Comparison of ENCODE assay signal across 8 cellular contexts in the genomic region with DNA sequence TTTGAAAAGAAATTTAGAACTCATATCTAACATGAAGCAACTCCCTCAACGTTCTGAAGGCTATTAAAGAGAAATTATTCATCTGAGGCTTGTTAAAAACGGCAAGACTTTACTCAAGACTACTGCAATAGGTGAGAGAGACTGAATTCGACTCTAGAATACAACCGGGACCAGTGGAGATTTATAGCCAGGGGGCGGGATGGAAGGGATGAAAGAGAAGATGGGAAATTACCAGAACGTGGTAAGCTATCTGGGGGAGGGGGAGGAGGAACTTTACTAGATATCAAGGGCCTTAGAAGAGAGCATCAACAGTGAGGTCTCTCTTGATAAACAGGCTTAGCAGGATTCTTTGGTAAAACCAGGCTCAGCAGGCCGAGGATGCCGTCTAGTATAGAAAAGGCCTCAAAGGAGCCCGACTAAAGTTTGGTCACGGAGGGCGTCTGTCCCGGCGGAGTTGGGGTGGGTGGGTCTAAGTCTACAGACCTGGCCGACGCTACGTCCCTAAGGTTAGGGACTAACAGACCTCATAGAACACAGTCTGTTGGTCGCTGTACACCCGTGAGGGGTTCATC. TPM values are rescaled to one million over a fixed set of nuclear protein-coding genes. Genes with fewer than 3 reads are reported as not detected.
DNase-seq lines count a peak whose midpoint lies in the region; ATAC-seq and TF ChIP-seq lines count a peak whose summit lies in the region.

No MANE protein-coding gene starts in this region.

- RAD21 ChIA-PET in HCT116 (lab: Charles Lee; ENCODE audit: low non-redundant PET in 1 of 2, low total read pairs in 2 of 2, uncharacterized antibody in 2 of 2, unreplicated experiment in 2 of 2): no interaction called here

- no peak overlapping the region for H2BK12ac ChIP-seq in neuronal stem cell (ENCODE audit: low read length)

- H3K9ac ChIP-seq in HCT116 (ENCODE audit: low read length): peak overlapping the region; percentile 91
- H3K9ac ChIP-seq in neuronal stem cell (ENCODE audit: low read depth, low read length, poor library complexity): peak overlapping the region; percentile 86

- DNase-seq in HCT116 (ENCODE audit: low read depth, low spot score) (no peak), NCI-H69 (lab: John Stamatoyannopoulos, UW) (peak; percentile 64), endothelial cell (ENCODE audit: low spot score) (no peak), neuronal stem cell (ENCODE audit: low spot score) (peak; percentile 11), NCI-H446 treated with DMSO at 0.1 percent for 48 hours (lab: John Stamatoyannopoulos, UW) (no peak), nucleus accumbens (lab: John Stamatoyannopoulos, UW) (no peak), DMS 273 treated with DMSO at 0.1 percent for 48 hours (lab: John Stamatoyannopoulos, UW) (no peak)

- peaks cover 0 to 13% of the 10 kb centered on the region in 2 experiments; a peak in 2 of 4 replicates for H3K4me1 ChIP-seq in HCT116 (ENCODE audit: control insufficient read depth in 1 of 2, insufficient read depth in 2 of 2, low read length in 2 of 2)
- no peaks in the 10 kb centered on the region for H3K4me1 ChIP-seq in neuronal stem cell (ENCODE audit: control insufficient read depth in 2 of 2, insufficient read depth in 1 of 2, low read depth in 1 of 2, low read length in 2 of 2)

- peaks cover 5% of the 10 kb centered on the region for H3K79me1 ChIP-seq in neuronal stem cell (ENCODE audit: low read depth, low read length)

- POLR2A ChIA-PET in HCT116 (lab: Charles Lee): no interaction called here

- ATAC-seq in GM18508 (IDR thresholded peaks at IDR 0.05; ENCODE audit: insufficient read depth, unreplicated experiment) (peak; percentile 36), HCT116 (peak; percentile 58)

- H2BK15ac ChIP-seq in neuronal stem cell (ENCODE audit: low read length): peak overlapping the region; percentile 38

- no peaks in the 10 kb centered on the region for H3K9me3 ChIP-seq in HCT116 (ENCODE audit: control insufficient read depth in 1 of 2, insufficient read depth in 1 of 2, low read depth in 1 of 2, low read length in 2 of 2)
- no peaks in the 10 kb centered on the region for H3K9me3 ChIP-seq in neuronal stem cell (replicated peaks in 1 of 2; ENCODE audit: control insufficient read depth in 2 of 2, insufficient read depth in 1 of 2, low read depth in 1 of 2, low read length in 2 of 2)

- H4K20me1 ChIP-seq in HCT116 (ENCODE audit: insufficient read depth): no peaks in the 10 kb centered on the region

- H3K36me3 Mint-ChIP-seq in endothelial cell (ENCODE audit: low read depth, unreplicated experiment): peaks cover 3% of the 10 kb centered on the region

- H4K8ac ChIP-seq in neuronal stem cell (ENCODE audit: low read depth, low read length): no peak overlapping the region

- TF ChIP-seq POLR2A in HCT116 (IDR thresholded peaks at IDR 0.05; ENCODE audit: borderline replicate concordance, extremely low read depth, insufficient read depth, insufficient read length): no peak

- peak overlapping the region; percentile 70 for H2BK5ac ChIP-seq in neuronal stem cell (ENCODE audit: low read length)

- H2AK5ac ChIP-seq in neuronal stem cell (ENCODE audit: low read depth, low read length): no peak overlapping the region

- H4K91ac ChIP-seq in neuronal stem cell (ENCODE audit: low read depth, low read length, poor library complexity): no peak overlapping the region

- H3K4me3 Mint-ChIP-seq in endothelial cell (ENCODE audit: unreplicated experiment): peak overlapping the region; percentile 94

- TF ChIP-seq CTCF in HCT116 (IDR thresholded peaks at IDR 0.05 in 2 of 3, conservative IDR thresholded peaks at IDR 0.05 in 1 of 3; ENCODE audit: borderline replicate concordance in 1 of 3, insufficient read depth in 1 of 3, low read depth in 2 of 3, low read length in 2 of 3) (no peak), endothelial cell (IDR thresholded peaks at IDR 0.05; ENCODE audit: unreplicated experiment) (no peak)

- CTCF ChIA-PET in HCT116 (lab: Charles Lee): no interaction called here

- H3K36me3 ChIP-seq in HCT116 (ENCODE audit: control insufficient read depth in 1 of 2, insufficient read depth in 2 of 2, low read length in 2 of 2): no peaks in the 10 kb centered on the region
- peaks cover 5 to 15% of the 10 kb centered on the region in 2 donors for H3K36me3 ChIP-seq in neuronal stem cell (replicated peaks in 1 of 2; ENCODE audit: control insufficient read depth in 2 of 2, insufficient read depth in 2 of 2, low read length in 2 of 2)

- H2BK120ac ChIP-seq in neuronal stem cell (ENCODE audit: low read depth, low read length): no peak overlapping the region

- peak overlapping the region; percentile 70 to 91 for H3K4me3 ChIP-seq in HCT116 (replicated peaks in 1 of 2; ENCODE audit: low read depth in 1 of 2, low read length in 2 of 2)
- H3K4me3 ChIP-seq in neuronal stem cell (ENCODE audit: low read length in 2 of 2): peak overlapping the region; percentile 84 to 88

- H2AFZ ChIP-seq in HCT116 (ENCODE audit: low read depth, low read length, poor library complexity, severe bottlenecking) (peak overlapping the region; percentile 95), neuronal stem cell (ENCODE audit: low read length) (peak overlapping the region; percentile 95)

- H3K27me3 ChIP-seq in HCT116 (ENCODE audit: insufficient read depth, low read length) (no peaks in the 10 kb centered on the region), neuronal stem cell (ENCODE audit: control insufficient read depth in 3 of 3, insufficient read depth in 3 of 3, low read depth in 1 of 3, low read length in 3 of 3) (no peaks in the 10 kb centered on the region)

- no peaks in the 10 kb centered on the region for H3K9me3 Mint-ChIP-seq in endothelial cell (ENCODE audit: unreplicated experiment)

- H3K27me3 Mint-ChIP-seq in endothelial cell (ENCODE audit: unreplicated experiment): peaks cover 8% of the 10 kb centered on the region

- H3K9me2 ChIP-seq in HCT116 (ENCODE audit: insufficient read depth): no peaks in the 10 kb centered on the region

- peak overlapping the region; percentile 93 for H3K27ac Mint-ChIP-seq in endothelial cell (ENCODE audit: unreplicated experiment)

- no CpG with 5 or more reads among the region's 18 CpGs for WGBS in neuronal stem cell (ENCODE audit: extremely low coverage in 2 of 2, insufficient read length in 2 of 2, insufficient replicate concordance in 1 of 2), 2 donors

- peaks cover 24% of the 10 kb centered on the region for H3K4me1 Mint-ChIP-seq in endothelial cell (ENCODE audit: unreplicated experiment)

- H3K27ac ChIP-seq in HCT116 (ENCODE audit: low read depth, low read length) (peak overlapping the region; percentile 58), neuronal stem cell (replicated peaks; ENCODE audit: low read length) (peak overlapping the region; percentile 83)

- intact Hi-C loops in HCT116 (cut with micrococcal nuclease): no loop called here

- no peak overlapping the region for H3K14ac ChIP-seq in neuronal stem cell (ENCODE audit: low read length)

- H3K4me2 ChIP-seq in HCT116 (ENCODE audit: low read length): peak overlapping the region; percentile 98
- H3K4me2 ChIP-seq in neuronal stem cell (ENCODE audit: insufficient read depth, low read length, poor library complexity, severe bottlenecking): peak overlapping the region; percentile 51

- peak overlapping the region; percentile 93 for H3K18ac ChIP-seq in neuronal stem cell (ENCODE audit: low read length)

- H3K79me2 ChIP-seq in HCT116 (ENCODE audit: insufficient read depth, low read length): peaks cover 28% of the 10 kb centered on the region

- H3K23ac ChIP-seq in neuronal stem cell (ENCODE audit: low read depth, low read length, poor library complexity): peak overlapping the region; percentile 100

- H3K4ac ChIP-seq in neuronal stem cell (ENCODE audit: low read length): no peak overlapping the region

- no peak for TF ChIP-seq RAD21 in HCT116 (IDR thresholded peaks at IDR 0.05; ENCODE audit: low read depth)

- TSS peak; percentile 98 for BruUV-seq in HCT116 (replicated peaks; lab: Mats Ljungman, UMichigan)

TF ChIP-seq in HCT116, 20 proteins besides CTCF, POLR2A, EP300 and RAD21:
- TF ChIP-seq SRF (IDR thresholded peaks at IDR 0.05; ENCODE audit: low read depth): no peak
- no peak for TF ChIP-seq ZNF274 (IDR thresholded peaks at IDR 0.05; ENCODE audit: low read depth, low read length)
- TF ChIP-seq SP1 (IDR thresholded peaks at IDR 0.05; ENCODE audit: low read depth): no peak
- TF ChIP-seq ZFX (IDR thresholded peaks at IDR 0.05): peak; percentile 79

RNA-seq across cellular contexts. Expression of a gene that starts 0.6 kb away (rescaled TPM):
- total RNA-seq in HCT116 (2021; ENCODE audit: unreplicated experiment): 13.7 TPM
- polyA plus RNA-seq in HCT116 (2012): 6.0 and 6.3 TPM in 2 replicates
- 21.9 TPM for total RNA-seq in endothelial cell (ENCODE audit: unreplicated experiment)
- 10.6 TPM for polyA plus RNA-seq in neuronal stem cell (2013, experiment 1 of 2)
- 10.3 TPM for polyA plus RNA-seq in neuronal stem cell (2013, experiment 2 of 2)

RNA-seq across cellular contexts. Expression of a gene that starts 46.8 kb away (rescaled TPM):
- 1.1 TPM for total RNA-seq in HCT116 (2021; ENCODE audit: unreplicated experiment)
- 0.25 TPM in 1 of 2 replicates, not detected in the other for polyA plus RNA-seq in HCT116 (2012)
- 88.1 TPM for total RNA-seq in endothelial cell (ENCODE audit: unreplicated experiment)
- 82.7 TPM for polyA plus RNA-seq in neuronal stem cell (2013, experiment 1 of 2)
- polyA plus RNA-seq in neuronal stem cell (2013, experiment 2 of 2): 87.9 TPM

RNA-seq across cellular contexts. Expression of a gene that starts 59.1 kb away (rescaled TPM):
- total RNA-seq in HCT116 (2021; ENCODE audit: unreplicated experiment) (not detected), endothelial cell (ENCODE audit: unreplicated experiment) (not detected)
- polyA plus RNA-seq in HCT116 (2012): not detected in 2 replicates
- polyA plus RNA-seq in neuronal stem cell (2013, experiment 1 of 2): 1.2 TPM
- 1.3 TPM for polyA plus RNA-seq in neuronal stem cell (2013, experiment 2 of 2)

Comparison
In these comparisons a context has a peak if more than half of its experiments do, and no peak if none do; other contexts are left out.
1. DNase-seq: peak in NCI-H69 (single experiment) and neuronal stem cell (single experiment); none in HCT116 (single experiment), endothelial cell (single experiment), NCI-H446 treated with DMSO at 0.1 percent for 48 hours (single experiment), nucleus accumbens (0 of 56) and DMS 273 treated with DMSO at 0.1 percent for 48 hours (single experiment).
2. RNA of a gene that starts 46.8 kb away (total RNA-seq): 88.1 TPM in endothelial cell (single experiment); 1.1 TPM in HCT116 (single experiment); every median in the first group is over 10 times any median in the second.